Comparison of ENCODE assay signal across 38 cellular contexts in genomic region chr6:80364206-80364605, GRCh38.
"Had no signal": no experiment of that assay in that cellular context is flagged by ENCODE, and none has a peak within 500 bp of the region (broad histone marks: within the 10 kb centered on the region; RNA-seq: fewer than 3 reads in every experiment).

No MANE protein-coding gene starts in this region.

- H3K27me3 ChIP-seq: adrenal gland, body of pancreas, breast epithelium, cardiac muscle cell, dorsolateral prefrontal cortex, foreskin keratinocyte, gastrocnemius medialis had no signal

- ATAC-seq: activated CD4-positive, alpha-beta T cell treated with anti-CD3 and anti-CD28 coated beads for 36 hours; activated CD4-positive, CD25-positive, alpha-beta regulatory T cell treated with anti-CD3 and anti-CD28 coated beads, Interleukin-2, amount 50 U/mL, for 24 hours; activated CD8-positive, alpha-beta memory T cell treated with anti-CD3 and anti-CD28 coated beads, Interleukin-2, amount 10 ng/mL, durations not matched to agents 7 days and 5 days; activated CD8-positive, alpha-beta T cell treated with anti-CD3 and anti-CD28 coated beads, Interleukin-2, amount 10 ng/mL, durations not matched to agents 7 days and 5 days; activated naive CD8-positive, alpha-beta T cell treated with anti-CD3 and anti-CD28 coated beads, Interleukin-2, amount 50 U/mL, for 24 hours; body of pancreas; esophagus mucosa; foreskin keratinocyte; gastrocnemius medialis; T-helper 17 cell had no signal

- H3K4me3 ChIP-seq: adrenal gland, body of pancreas, breast epithelium, cardiac muscle cell, coronary artery, dorsolateral prefrontal cortex, gastrocnemius medialis had no signal

- H3K36me3 ChIP-seq: adrenal gland, breast epithelium, cardiac muscle cell, gastrocnemius medialis, WERI-Rb-1 had no signal

- H3K27ac Mint-ChIP-seq: activated B cell treated with CpG ODN at 0.5 μM for 24 hours; activated CD4-positive, alpha-beta memory T cell treated with anti-CD3 and anti-CD28 coated beads for 36 hours; activated CD4-positive, alpha-beta T cell treated with anti-CD3 and anti-CD28 coated beads for 36 hours; activated CD4-positive, alpha-beta T cell treated with anti-CD3 and anti-CD28 coated beads, Interleukin-2, amount 10 ng/mL, durations not matched to agents 24 days and 14 days; activated CD8-positive, alpha-beta memory T cell treated with anti-CD3 and anti-CD28 coated beads, Interleukin-2, amount 10 ng/mL, durations not matched to agents 7 days and 5 days; activated CD8-positive, alpha-beta T cell treated with anti-CD3 and anti-CD28 coated beads, Interleukin-2, amount 10 ng/mL, durations not matched to agents 7 days and 5 days; activated naive CD4-positive, alpha-beta T cell treated with anti-CD3 and anti-CD28 coated beads for 36 hours; activated naive CD4-positive, alpha-beta T cell treated with anti-CD3 and anti-CD28 coated beads, Interleukin-2, amount 50 U/mL, for 24 hours; activated naive CD8-positive, alpha-beta T cell treated with anti-CD3 and anti-CD28 coated beads for 36 hours; activated naive CD8-positive, alpha-beta T cell treated with anti-CD3 and anti-CD28 coated beads, Interleukin-2, amount 50 U/mL, for 24 hours; activated T-helper 1 cell treated with anti-CD3 and anti-CD28 coated beads, Interleukin-12 subunit alpha, Interleukin-12 subunit beta, Interleukin-2, Interleukin-4 antibody, amounts not matched to agents 30 ng/mL and 10 ng/mL and 1 ng/mL, durations not matched to agents 14 hours and 24 hours and 36 hours; activated T-helper 2 cell treated with anti-CD3 and anti-CD28 coated beads, Interferon-gamma antibody, Interleukin-2, Interleukin-4, amounts not matched to agents 10 μg/mL and 5 μg/mL and 100 μg/mL, durations not matched to agents 14 hours and 24 hours and 36 hours; dendritic cell treated with granulocyte-macrophage colony-stimulating factor and Interleukin-4, amounts not matched to agents 40 ng/mL and 50 ng/mL, for 4 days; endodermal cell; T-helper 17 cell; T-helper 2 cell treated with Interferon-gamma antibody and Interleukin-4, amounts not matched to agents 5 μg/mL and 100 μg/mL, for 36 hours had no signal

- H3K4me3 Mint-ChIP-seq: activated B cell treated with CpG ODN at 0.5 μM for 24 hours; activated CD4-positive, alpha-beta memory T cell treated with anti-CD3 and anti-CD28 coated beads for 36 hours; activated CD4-positive, alpha-beta T cell treated with anti-CD3 and anti-CD28 coated beads for 36 hours; activated CD4-positive, alpha-beta T cell treated with anti-CD3 and anti-CD28 coated beads, Interleukin-2, amount 10 ng/mL, durations not matched to agents 24 days and 14 days; activated CD8-positive, alpha-beta memory T cell treated with anti-CD3 and anti-CD28 coated beads, Interleukin-2, amount 10 ng/mL, durations not matched to agents 7 days and 5 days; activated CD8-positive, alpha-beta T cell treated with anti-CD3 and anti-CD28 coated beads, Interleukin-2, amount 10 ng/mL, durations not matched to agents 7 days and 5 days; activated naive CD4-positive, alpha-beta T cell treated with anti-CD3 and anti-CD28 coated beads for 36 hours; activated naive CD4-positive, alpha-beta T cell treated with anti-CD3 and anti-CD28 coated beads, Interleukin-2, amount 50 U/mL, for 24 hours; activated naive CD8-positive, alpha-beta T cell treated with anti-CD3 and anti-CD28 coated beads for 36 hours; activated naive CD8-positive, alpha-beta T cell treated with anti-CD3 and anti-CD28 coated beads, Interleukin-2, amount 50 U/mL, for 24 hours; activated T-helper 1 cell treated with anti-CD3 and anti-CD28 coated beads, Interleukin-12 subunit alpha, Interleukin-12 subunit beta, Interleukin-2, Interleukin-4 antibody, amounts not matched to agents 30 ng/mL and 10 ng/mL and 1 ng/mL, durations not matched to agents 14 hours and 24 hours and 36 hours; central memory CD8-positive, alpha-beta T cell; dendritic cell treated with granulocyte-macrophage colony-stimulating factor and Interleukin-4, amounts not matched to agents 40 ng/mL and 50 ng/mL, for 4 days; endodermal cell; T-helper 17 cell; T-helper 2 cell treated with Interferon-gamma antibody and Interleukin-4, amounts not matched to agents 5 μg/mL and 100 μg/mL, for 36 hours had no signal

- H3K4me1 ChIP-seq: adrenal gland, body of pancreas, breast epithelium, foreskin keratinocyte had no signal

- H3K9me3 Mint-ChIP-seq: activated CD4-positive, alpha-beta memory T cell treated with anti-CD3 and anti-CD28 coated beads for 36 hours; activated CD4-positive, alpha-beta T cell treated with anti-CD3 and anti-CD28 coated beads, Interleukin-2, amount 10 ng/mL, durations not matched to agents 24 days and 14 days; activated naive CD4-positive, alpha-beta T cell treated with anti-CD3 and anti-CD28 coated beads, Interleukin-2, amount 50 U/mL, for 24 hours; activated naive CD8-positive, alpha-beta T cell treated with anti-CD3 and anti-CD28 coated beads, Interleukin-2, amount 50 U/mL, for 24 hours; activated T-helper 1 cell treated with anti-CD3 and anti-CD28 coated beads, Interleukin-12 subunit alpha, Interleukin-12 subunit beta, Interleukin-2, Interleukin-4 antibody, amounts not matched to agents 30 ng/mL and 10 ng/mL and 1 ng/mL, durations not matched to agents 14 hours and 24 hours and 36 hours; activated T-helper 2 cell treated with anti-CD3 and anti-CD28 coated beads, Interferon-gamma antibody, Interleukin-2, Interleukin-4, amounts not matched to agents 10 μg/mL and 5 μg/mL and 100 μg/mL, durations not matched to agents 14 hours and 24 hours and 36 hours; central memory CD8-positive, alpha-beta T cell; T-helper 2 cell treated with Interferon-gamma antibody and Interleukin-4, amounts not matched to agents 5 μg/mL and 100 μg/mL, for 36 hours had no signal

- H3K4me1 Mint-ChIP-seq: activated B cell treated with CpG ODN at 0.5 μM for 24 hours; activated CD4-positive, alpha-beta T cell treated with anti-CD3 and anti-CD28 coated beads for 36 hours; activated CD4-positive, alpha-beta T cell treated with anti-CD3 and anti-CD28 coated beads, Interleukin-2, amount 10 ng/mL, durations not matched to agents 24 days and 14 days; activated CD8-positive, alpha-beta memory T cell treated with anti-CD3 and anti-CD28 coated beads, Interleukin-2, amount 10 ng/mL, durations not matched to agents 7 days and 5 days; activated naive CD4-positive, alpha-beta T cell treated with anti-CD3 and anti-CD28 coated beads, Interleukin-2, amount 50 U/mL, for 24 hours; activated naive CD8-positive, alpha-beta T cell treated with anti-CD3 and anti-CD28 coated beads for 36 hours; activated naive CD8-positive, alpha-beta T cell treated with anti-CD3 and anti-CD28 coated beads, Interleukin-2, amount 50 U/mL, for 24 hours; central memory CD8-positive, alpha-beta T cell; T-helper 17 cell had no signal

- DNase-seq: activated B cell treated with CpG ODN at 0.5 μM for 24 hours; activated CD4-positive, alpha-beta memory T cell treated with anti-CD3 and anti-CD28 coated beads for 36 hours; activated CD4-positive, alpha-beta T cell treated with anti-CD3 and anti-CD28 coated beads for 36 hours; activated CD4-positive, alpha-beta T cell treated with anti-CD3 and anti-CD28 coated beads, Interleukin-2, amount 10 ng/mL, durations not matched to agents 24 days and 14 days; activated CD8-positive, alpha-beta memory T cell treated with anti-CD3 and anti-CD28 coated beads, Interleukin-2, amount 10 ng/mL, durations not matched to agents 7 days and 5 days; activated CD8-positive, alpha-beta memory T cell treated with anti-CD3 and anti-CD28 coated beads, Interleukin-2, amount 50 U/mL, for 4 hours; activated CD8-positive, alpha-beta T cell treated with anti-CD3 and anti-CD28 coated beads, Interleukin-2, amount 10 ng/mL, durations not matched to agents 7 days and 5 days; activated effector memory CD4-positive, alpha-beta T cell treated with anti-CD3 and anti-CD28 coated beads, Interleukin-2, amount 50 U/mL, for 16 hours; activated naive CD4-positive, alpha-beta T cell treated with anti-CD3 and anti-CD28 coated beads for 36 hours; activated naive CD8-positive, alpha-beta T cell treated with anti-CD3 and anti-CD28 coated beads for 36 hours; activated naive CD8-positive, alpha-beta T cell treated with anti-CD3 and anti-CD28 coated beads, Interleukin-2, amount 50 U/mL, for 24 hours; activated T-cell treated with anti-CD3 and anti-CD28 coated beads, Interleukin-2, amount 50 U/mL, for 1 hour; activated T-cell treated with anti-CD3 and anti-CD28 coated beads, Interleukin-2, amount 50 U/mL, for 48 hours; amygdala; aorta; body of pancreas; dorsolateral prefrontal cortex; effector memory CD4-positive, alpha-beta T cell; endodermal cell; foreskin keratinocyte; gastrocnemius medialis; glutamatergic neuron; T-helper 1 cell; T-helper 17 cell; T1000; WERI-Rb-1 had no signal

- H3K9me3 ChIP-seq: adrenal gland, body of pancreas, breast epithelium, gastrocnemius medialis had no signal

- H3K36me3 Mint-ChIP-seq: activated CD8-positive, alpha-beta memory T cell treated with anti-CD3 and anti-CD28 coated beads, Interleukin-2, amount 10 ng/mL, durations not matched to agents 7 days and 5 days; activated naive CD4-positive, alpha-beta T cell treated with anti-CD3 and anti-CD28 coated beads, Interleukin-2, amount 50 U/mL, for 24 hours had no signal

- H3K27ac ChIP-seq: adrenal gland, body of pancreas, breast epithelium, cardiac muscle cell, coronary artery, dorsolateral prefrontal cortex, foreskin keratinocyte, gastrocnemius medialis, WERI-Rb-1 had no signal

- H3K27me3 Mint-ChIP-seq: activated B cell treated with CpG ODN at 0.5 μM for 24 hours; activated CD4-positive, alpha-beta memory T cell treated with anti-CD3 and anti-CD28 coated beads for 36 hours; activated CD4-positive, alpha-beta T cell treated with anti-CD3 and anti-CD28 coated beads for 36 hours; activated CD4-positive, alpha-beta T cell treated with anti-CD3 and anti-CD28 coated beads, Interleukin-2, amount 10 ng/mL, durations not matched to agents 24 days and 14 days; activated CD8-positive, alpha-beta memory T cell treated with anti-CD3 and anti-CD28 coated beads, Interleukin-2, amount 10 ng/mL, durations not matched to agents 7 days and 5 days; activated naive CD4-positive, alpha-beta T cell treated with anti-CD3 and anti-CD28 coated beads, Interleukin-2, amount 50 U/mL, for 24 hours; activated naive CD8-positive, alpha-beta T cell treated with anti-CD3 and anti-CD28 coated beads for 36 hours; activated naive CD8-positive, alpha-beta T cell treated with anti-CD3 and anti-CD28 coated beads, Interleukin-2, amount 50 U/mL, for 24 hours; central memory CD8-positive, alpha-beta T cell; dendritic cell treated with granulocyte-macrophage colony-stimulating factor and Interleukin-4, amounts not matched to agents 40 ng/mL and 50 ng/mL, for 4 days; T-helper 17 cell had no signal
